In the genomic region with DNA sequence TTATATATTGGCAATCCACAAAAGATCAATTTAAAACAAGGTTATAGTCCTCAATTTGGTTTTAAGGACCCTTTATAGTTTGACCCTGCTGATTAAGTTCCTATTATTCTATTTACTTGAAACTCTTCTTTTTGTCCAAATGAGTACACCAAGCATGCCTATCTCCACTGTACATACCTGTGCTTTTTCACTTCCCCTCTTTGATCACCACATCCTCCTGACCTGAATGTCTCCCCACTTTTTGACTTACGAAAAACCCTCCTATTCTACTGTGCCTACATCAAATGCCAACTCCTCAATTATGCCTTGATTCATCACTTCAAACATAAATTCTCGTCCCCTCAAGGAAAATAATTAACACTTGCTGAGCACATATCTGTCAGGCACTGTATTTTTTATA, we compare ENCODE assay signal across 22 cellular contexts.
DNase-seq lines count a peak whose midpoint lies in the region; ATAC-seq and TF ChIP-seq lines count a peak whose summit lies in the region.
"Had no signal": no experiment of that assay in that cellular context is flagged by ENCODE, and none has a peak within 500 bp of the region (broad histone marks: within the 10 kb centered on the region; RNA-seq: fewer than 3 reads in every experiment).

No MANE protein-coding gene starts in this region.

- H3K9me3 Mint-ChIP-seq in Calu3 (ENCODE audit: low read depth, unreplicated experiment) = peaks cover 3% of the 10 kb centered on the region

- no peaks in the 10 kb centered on the region for H3K4me1 Mint-ChIP-seq in Calu3 (ENCODE audit: low read depth, unreplicated experiment)
- H3K4me1 Mint-ChIP-seq: activated CD4-positive, alpha-beta T cell treated with anti-CD3 and anti-CD28 coated beads, Interleukin-2, amount 10 ng/mL, durations not matched to agents 7 days and 5 days; CD4-positive, CD25-positive, alpha-beta regulatory T cell; natural killer cell; stimulated activated naive CD8-positive, alpha-beta T cell treated with anti-CD3 and anti-CD28 coated beads, Interleukin-15, amount 100 ng/mL, for 72 hours had no signal

- no peaks in the 10 kb centered on the region for H3K36me3 Mint-ChIP-seq in Calu3 (ENCODE audit: insufficient read depth, unreplicated experiment)
- H3K36me3 Mint-ChIP-seq: activated naive CD8-positive, alpha-beta T cell; CD4-positive, CD25-positive, alpha-beta regulatory T cell had no signal

- CTCF ChIA-PET in Calu3 (lab: Charles Lee) = no interaction called here

- ATAC-seq in GM18511 (IDR thresholded peaks at IDR 0.05; ENCODE audit: unreplicated experiment) (peak; percentile 99), GM19463 (IDR thresholded peaks at IDR 0.05; ENCODE audit: unreplicated experiment) (peak; percentile 93), HG02943 (IDR thresholded peaks at IDR 0.05; ENCODE audit: low read depth, unreplicated experiment) (peak; percentile 84), HG03521 (IDR thresholded peaks at IDR 0.05; ENCODE audit: unreplicated experiment) (peak; percentile 82), left cardiac atrium (no peak)
- ATAC-seq: natural killer cell; stimulated activated naive CD8-positive, alpha-beta T cell treated with anti-CD3 and anti-CD28 coated beads, Interleukin-15, amount 100 ng/mL, for 72 hours had no signal

- H3K4me3 Mint-ChIP-seq in Calu3 (ENCODE audit: low read depth, unreplicated experiment) = no peak overlapping the region
- H3K4me3 Mint-ChIP-seq: activated CD4-positive, alpha-beta T cell treated with anti-CD3 and anti-CD28 coated beads, Interleukin-2, amount 10 ng/mL, durations not matched to agents 7 days and 5 days; activated naive CD8-positive, alpha-beta T cell; CD4-positive, CD25-positive, alpha-beta regulatory T cell; dendritic cell treated with granulocyte-macrophage colony-stimulating factor and Interleukin-4, amounts not matched to agents 40 ng/mL and 50 ng/mL, for 4 days; natural killer cell; stimulated activated naive CD8-positive, alpha-beta T cell treated with anti-CD3 and anti-CD28 coated beads, Interleukin-15, amount 100 ng/mL, for 72 hours had no signal

- no peaks in the 10 kb centered on the region for H3K27me3 Mint-ChIP-seq in Calu3 (ENCODE audit: unreplicated experiment)
- H3K27me3 Mint-ChIP-seq: activated CD4-positive, alpha-beta T cell treated with anti-CD3 and anti-CD28 coated beads, Interleukin-2, amount 10 ng/mL, durations not matched to agents 7 days and 5 days; activated naive CD8-positive, alpha-beta T cell; CD4-positive, CD25-positive, alpha-beta regulatory T cell; dendritic cell treated with granulocyte-macrophage colony-stimulating factor and Interleukin-4, amounts not matched to agents 40 ng/mL and 50 ng/mL, for 4 days; stimulated activated naive CD8-positive, alpha-beta T cell treated with anti-CD3 and anti-CD28 coated beads, Interleukin-15, amount 100 ng/mL, for 72 hours had no signal

- TF ChIP-seq CTCF in Calu3 (IDR thresholded peaks at IDR 0.05; ENCODE audit: unreplicated experiment) = no peak

- intact Hi-C loops in Calu3 (cut with micrococcal nuclease; ENCODE audit: unreplicated experiment) (no loop called here), left cardiac atrium (cut with DNase I) (no loop called here)

- DNase-seq in retina = no peak
- DNase-seq in Calu3 = no peak
- DNase-seq in activated CD4-positive, alpha-beta T cell treated with anti-CD3 and anti-CD28 coated beads for 1 hour = no peak
- no peak for DNase-seq in left cardiac atrium
- DNase-seq: ACHN; activated CD4-positive, alpha-beta T cell treated with anti-CD3 and anti-CD28 coated beads, Interleukin-2, amount 10 ng/mL, durations not matched to agents 7 days and 5 days; activated T-cell treated with anti-CD3 and anti-CD28 coated beads for 4 hours; brain microvascular endothelial cell; CD4-positive, CD25-positive, alpha-beta regulatory T cell; erythroblast; mammary epithelial cell; natural killer cell; NCI-H1436 treated with DMSO at 0.1 percent for 48 hours; NCI-H446 treated with DMSO at 0.1 percent for 48 hours; stimulated activated naive CD8-positive, alpha-beta T cell treated with anti-CD3 and anti-CD28 coated beads, Interleukin-15, amount 100 ng/mL, for 72 hours; T-helper 9 cell had no signal

- BruUV-seq in Calu3 (replicated peaks; lab: Mats Ljungman, UMichigan) = no TSS peak

- no peak overlapping the region for H3K27ac Mint-ChIP-seq in Calu3 (ENCODE audit: unreplicated experiment)
- H3K27ac Mint-ChIP-seq: activated CD4-positive, alpha-beta T cell treated with anti-CD3 and anti-CD28 coated beads, Interleukin-2, amount 10 ng/mL, durations not matched to agents 7 days and 5 days; activated naive CD8-positive, alpha-beta T cell; dendritic cell treated with granulocyte-macrophage colony-stimulating factor and Interleukin-4, amounts not matched to agents 40 ng/mL and 50 ng/mL, for 4 days; natural killer cell; stimulated activated naive CD8-positive, alpha-beta T cell treated with anti-CD3 and anti-CD28 coated beads, Interleukin-15, amount 100 ng/mL, for 72 hours had no signal

Comparison
In these comparisons a context has a peak if more than half of its experiments do, and no peak if none do; other contexts are left out.
1. ATAC-seq: peak in GM18511 (single experiment), GM19463 (single experiment), HG02943 (single experiment) and HG03521 (single experiment); none in left cardiac atrium (0 of 2).